ENCODE assay signal across 29 cellular contexts in the genomic region with DNA sequence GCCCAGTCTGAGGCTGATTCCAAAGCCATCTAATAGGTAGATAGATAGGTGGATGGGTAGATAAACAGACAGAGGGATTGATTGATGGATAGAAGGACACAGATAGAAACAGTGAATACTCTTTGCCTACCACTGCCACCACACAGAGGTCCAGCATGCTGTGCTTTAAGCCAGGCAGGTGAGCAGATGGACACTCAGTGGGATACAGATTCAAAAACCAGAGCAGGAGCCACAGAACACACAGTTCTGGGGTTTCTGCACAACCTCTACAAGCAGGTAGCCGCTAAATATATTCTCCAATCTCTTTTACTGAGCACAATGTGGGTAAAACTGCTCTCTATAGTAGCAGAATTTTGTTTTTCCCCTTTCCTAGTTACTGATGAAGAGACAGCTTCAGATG. TPM values are rescaled to one million over a fixed set of nuclear protein-coding genes. Genes with fewer than 3 reads are reported as not detected.
"Had no signal": no experiment of that assay in that cellular context is flagged by ENCODE, and none has a peak within 500 bp of the region (broad histone marks: within the 10 kb centered on the region; RNA-seq: fewer than 3 reads in every experiment).

No MANE protein-coding gene starts in this region.

- H3K9me3 Mint-ChIP-seq: activated CD4-positive, alpha-beta memory T cell treated with anti-CD3 and anti-CD28 coated beads for 36 hours; activated CD4-positive, alpha-beta T cell treated with anti-CD3 and anti-CD28 coated beads, Interleukin-2, amount 10 ng/mL, durations not matched to agents 24 days and 14 days; effector memory CD8-positive, alpha-beta T cell; naive thymus-derived CD4-positive, alpha-beta T cell; neural progenitor cell; stimulated activated memory B cell treated with anti-CD40 and anti-IgM and Interleukin-4, amounts not matched to agents 10 μg/mL and 1 μg/mL and 100 μg/mL, for 72 hours; T-helper 1 cell treated with Interleukin-12 subunit alpha and Interleukin-12 subunit beta and Interleukin-4 antibody, amounts not matched to agents 30 μg/mL and 1 μg/mL, for 36 hours had no signal

- H3K27me3 Mint-ChIP-seq: effector memory CD8-positive, alpha-beta T cell had no signal

- DNase-seq: activated CD4-positive, alpha-beta memory T cell treated with anti-CD3 and anti-CD28 coated beads for 36 hours; activated CD4-positive, alpha-beta T cell treated with anti-CD3 and anti-CD28 coated beads, Interleukin-2, amount 10 ng/mL, durations not matched to agents 24 days and 14 days; activated CD4-positive, CD25-positive, alpha-beta regulatory T cell treated with anti-CD3 and anti-CD28 coated beads, Interleukin-2, amount 50 U/mL, for 72 hours; activated CD8-positive, alpha-beta memory T cell treated with anti-CD3 and anti-CD28 coated beads, Interleukin-2, amount 50 U/mL, for 4 hours; activated gamma-delta T cell treated with Interleukin-2 at 50 U/mL for 16 hours; activated naive CD4-positive, alpha-beta T cell treated with anti-CD3 and anti-CD28 coated beads, Interleukin-2, amount 50 U/mL, for 16 hours; activated T-cell treated with anti-CD3 and anti-CD28 coated beads, Interleukin-2, amount 50 U/mL, for 1 hour; cortex of kidney; effector memory CD8-positive, alpha-beta T cell; head of caudate nucleus; hippocampal formation; left cardiac atrium; midbrain; naive thymus-derived CD4-positive, alpha-beta T cell; occipital lobe; psoas muscle; stimulated activated CD4-positive, alpha-beta T cell treated with anti-CD3 and anti-CD28 coated beads, Interleukin-1b, Interleukin-23, amount 100 ng/mL, for 48 hours; stimulated activated CD4-positive, alpha-beta T cell treated with anti-CD3 and anti-CD28 coated beads, Interleukin-4, amount 100 ng/mL, for 4 hours; stimulated activated CD8-positive, alpha-beta memory T cell treated with anti-CD3 and anti-CD28 coated beads, Interleukin-4, amount 100 ng/mL, for 48 hours; stomach; T-helper 9 cell; thyroid gland had no signal

- H3K4me1 Mint-ChIP-seq: neural progenitor cell had no signal

- H3K4me3 Mint-ChIP-seq: activated CD4-positive, alpha-beta memory T cell treated with anti-CD3 and anti-CD28 coated beads for 36 hours; activated CD4-positive, alpha-beta T cell treated with anti-CD3 and anti-CD28 coated beads, Interleukin-2, amount 10 ng/mL, durations not matched to agents 24 days and 14 days; effector memory CD8-positive, alpha-beta T cell; naive thymus-derived CD4-positive, alpha-beta T cell; neural progenitor cell; stimulated activated memory B cell treated with anti-CD40 and anti-IgM and Interleukin-4, amounts not matched to agents 10 μg/mL and 1 μg/mL and 100 μg/mL, for 72 hours; T-helper 1 cell treated with Interleukin-12 subunit alpha and Interleukin-12 subunit beta and Interleukin-4 antibody, amounts not matched to agents 30 μg/mL and 1 μg/mL, for 36 hours had no signal

- H3K27ac Mint-ChIP-seq: activated CD4-positive, alpha-beta memory T cell treated with anti-CD3 and anti-CD28 coated beads for 36 hours; activated CD4-positive, alpha-beta T cell treated with anti-CD3 and anti-CD28 coated beads, Interleukin-2, amount 10 ng/mL, durations not matched to agents 24 days and 14 days; naive thymus-derived CD4-positive, alpha-beta T cell; neural progenitor cell; T-helper 1 cell treated with Interleukin-12 subunit alpha and Interleukin-12 subunit beta and Interleukin-4 antibody, amounts not matched to agents 30 μg/mL and 1 μg/mL, for 36 hours had no signal

- ATAC-seq: effector memory CD8-positive, alpha-beta T cell; left cardiac atrium; naive thymus-derived CD4-positive, alpha-beta T cell; psoas muscle; stimulated activated memory B cell treated with anti-CD40 and anti-IgM and Interleukin-4, amounts not matched to agents 10 μg/mL and 1 μg/mL and 100 μg/mL, for 72 hours had no signal

- H3K36me3 Mint-ChIP-seq: activated CD4-positive, alpha-beta memory T cell treated with anti-CD3 and anti-CD28 coated beads for 36 hours; neural progenitor cell; stimulated activated memory B cell treated with anti-CD40 and anti-IgM and Interleukin-4, amounts not matched to agents 10 μg/mL and 1 μg/mL and 100 μg/mL, for 72 hours had no signal

RNA-seq across cellular contexts. Expression of a gene that starts 23.8 kb away (rescaled TPM):
- total RNA-seq: chondrocyte, fibroblast of villous mesenchyme, smooth muscle cell had no signal
- polyA plus RNA-seq: fibroblast of lung, smooth muscle cell had no signal
